17 cellular contexts compared by ENCODE assay signal in the genomic region with DNA sequence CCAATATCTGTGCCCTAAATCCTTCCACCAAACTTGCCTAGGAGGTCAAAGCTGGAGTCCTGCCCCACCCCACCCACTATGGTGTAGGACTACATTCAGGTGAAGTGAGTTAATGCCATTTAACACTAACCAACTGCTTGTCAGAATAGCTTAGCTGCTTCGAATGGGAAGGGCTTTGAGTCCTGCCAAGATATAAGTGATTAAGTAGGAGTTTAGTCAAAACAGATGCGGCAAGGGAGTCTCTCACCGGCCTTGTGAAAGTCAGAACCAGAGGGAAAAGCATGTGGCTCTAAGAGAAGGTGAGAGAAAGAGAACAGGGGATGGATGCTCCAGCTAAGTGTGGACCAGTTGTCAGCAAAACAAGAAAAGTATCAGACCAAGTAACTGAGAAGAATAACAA.
A peak's percentile ranks its signal among the peaks of the same experiment; 100 is the strongest.
DNase-seq lines count a peak whose midpoint lies in the region; ATAC-seq and TF ChIP-seq lines count a peak whose summit lies in the region.
"Had no signal": no experiment of that assay in that cellular context is flagged by ENCODE, and none has a peak within 500 bp of the region (broad histone marks: within the 10 kb centered on the region; RNA-seq: fewer than 3 reads in every experiment).

No MANE protein-coding gene starts in this region.

- no peak overlapping the region for H3K27ac Mint-ChIP-seq in glutamatergic neuron (ENCODE audit: unreplicated experiment)
- H3K27ac Mint-ChIP-seq: CD8-positive, alpha-beta memory T cell had no signal

- H3K4me1 Mint-ChIP-seq in glutamatergic neuron (ENCODE audit: low read depth, unreplicated experiment) = peaks cover 11% of the 10 kb centered on the region
- H3K4me1 Mint-ChIP-seq: CD8-positive, alpha-beta memory T cell had no signal

- H3K9me3 ChIP-seq in adipocyte (ENCODE audit: control insufficient read depth, low read length) = no peaks in the 10 kb centered on the region
- H3K9me3 ChIP-seq: BLaER1, Caco-2 had no signal

- peaks cover 9% of the 10 kb centered on the region for H3K36me3 ChIP-seq in adipocyte (ENCODE audit: control insufficient read depth, insufficient read depth, low read length, severe bottlenecking)
- H3K36me3 ChIP-seq: BLaER1 had no signal

- H3K4me3 Mint-ChIP-seq in glutamatergic neuron (ENCODE audit: unreplicated experiment) = no peak overlapping the region
- H3K4me3 Mint-ChIP-seq: CD8-positive, alpha-beta memory T cell had no signal

- ATAC-seq in HG03196 (IDR thresholded peaks at IDR 0.05; ENCODE audit: unreplicated experiment) = no peak
- ATAC-seq in GM21447 (IDR thresholded peaks at IDR 0.05; ENCODE audit: unreplicated experiment) = no peak
- ATAC-seq: GM12878, HCT116 had no signal

- no peak overlapping the region for H3K9ac ChIP-seq in adipocyte (ENCODE audit: low read length)
- H3K9ac ChIP-seq: BLaER1 had no signal

- no peaks in the 10 kb centered on the region for H3K27me3 ChIP-seq in adipocyte (replicated peaks; ENCODE audit: control insufficient read depth, insufficient read depth, low read length)
- H3K27me3 ChIP-seq: BLaER1 had no signal

- peaks cover 33% of the 10 kb centered on the region for H3K4me1 ChIP-seq in adipocyte (ENCODE audit: control insufficient read depth, insufficient read depth, low read length)
- H3K4me1 ChIP-seq: Caco-2 had no signal

- H3K9me3 Mint-ChIP-seq in glutamatergic neuron (ENCODE audit: unreplicated experiment) = no peaks in the 10 kb centered on the region
- H3K9me3 Mint-ChIP-seq: CD8-positive, alpha-beta memory T cell had no signal

- TF ChIP-seq CTCF in AG10803 (conservative IDR thresholded peaks at IDR 0.05; ENCODE audit: low read length) (no peak), fibroblast of the aortic adventitia (IDR thresholded peaks at IDR 0.05; ENCODE audit: insufficient read depth, low read length) (no peak), glutamatergic neuron (IDR thresholded peaks at IDR 0.05; ENCODE audit: partially characterized antibody, unreplicated experiment) (no peak)

- peaks cover 4% of the 10 kb centered on the region for H3K27me3 Mint-ChIP-seq in glutamatergic neuron (ENCODE audit: unreplicated experiment)

- DNase-seq in AG10803 (ENCODE audit: low read depth) = peak; percentile 53
- DNase-seq in NCI-H82 (lab: John Stamatoyannopoulos, UW) = peak; percentile 90
- DNase-seq in adipocyte (ENCODE audit: low read depth) = peak; percentile 28
- peak; percentile 57 for DNase-seq in fibroblast of the aortic adventitia (ENCODE audit: low read depth)
- DNase-seq in glutamatergic neuron = no peak
- no peak for DNase-seq in GDM1 (lab: John Stamatoyannopoulos, UW)
- DNase-seq: AML-193; Caco-2; CD8-positive, alpha-beta memory T cell; DND-41; IMR-90; KBM-7 had no signal

- no peaks in the 10 kb centered on the region for H3K36me3 Mint-ChIP-seq in glutamatergic neuron (ENCODE audit: unreplicated experiment)
- H3K36me3 Mint-ChIP-seq: CD8-positive, alpha-beta memory T cell had no signal

- H3K4me3 ChIP-seq in AG10803 (ENCODE audit: low read length) = no peak overlapping the region
- no peak overlapping the region for H3K4me3 ChIP-seq in adipocyte (ENCODE audit: low read length)
- H3K4me3 ChIP-seq in fibroblast of the aortic adventitia (ENCODE audit: low read depth, low read length) = no peak overlapping the region
- H3K4me3 ChIP-seq: BLaER1, GM12878 had no signal

Comparison
In these comparisons a context has a peak if more than half of its experiments do, and no peak if none do; other contexts are left out.
1. DNase-seq: peak in AG10803 (single experiment), NCI-H82 (single experiment), adipocyte (single experiment) and fibroblast of the aortic adventitia (single experiment); none in glutamatergic neuron (single experiment) and GDM1 (single experiment).